17 cellular contexts compared by ENCODE assay signal in the genomic region with DNA sequence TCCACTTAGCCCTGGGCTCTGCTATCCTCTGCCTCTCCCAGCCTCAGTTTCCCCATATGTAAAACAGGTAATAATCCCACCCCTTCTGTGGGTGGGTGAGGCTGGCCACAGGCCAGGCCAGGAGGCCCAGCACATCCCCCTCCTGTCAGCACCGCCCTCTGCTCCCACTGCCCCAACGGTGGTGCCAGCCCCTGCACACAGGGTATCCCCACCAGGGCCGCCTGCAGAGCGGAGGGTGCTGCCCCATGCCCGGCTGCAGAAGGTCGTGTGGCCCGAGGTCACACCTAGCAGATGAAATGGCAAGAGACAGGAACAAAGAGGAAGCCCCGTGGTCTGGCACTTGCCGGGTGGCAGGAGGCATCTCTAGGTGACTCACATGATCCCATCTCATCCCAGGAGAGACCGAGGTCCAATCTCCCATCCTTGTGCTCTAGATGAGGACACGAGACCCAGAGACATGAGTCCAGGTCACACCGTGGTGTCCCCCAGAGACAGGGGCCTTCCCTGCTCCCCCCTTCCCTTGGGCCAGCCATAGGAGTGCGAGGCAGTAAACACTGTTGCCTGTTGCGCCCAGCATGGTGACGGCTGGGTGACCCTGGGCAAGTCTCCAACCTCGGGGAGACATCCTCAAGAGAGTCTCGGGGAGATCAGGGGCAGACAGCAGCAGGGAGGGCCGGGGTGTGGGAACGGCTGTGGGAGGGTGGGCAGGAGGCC. TPM values are rescaled to one million over a fixed set of nuclear protein-coding genes. Genes with fewer than 3 reads are reported as not detected.
A peak's percentile ranks its signal among the peaks of the same experiment; 100 is the strongest.
DNase-seq lines count a peak whose midpoint lies in the region; ATAC-seq, FAIRE-seq and TF ChIP-seq lines count a peak whose summit lies in the region.
"Had no signal": no experiment of that assay in that cellular context is flagged by ENCODE, and none has a peak within 500 bp of the region (broad histone marks: within the 10 kb centered on the region; RNA-seq: fewer than 3 reads in every experiment).

No MANE protein-coding gene starts in this region.

- no peaks in the 10 kb centered on the region for H3K79me2 ChIP-seq in endothelial cell of umbilical vein (ENCODE audit: control insufficient read depth, insufficient read depth, low read length)

- no TSS peak for BruUV-seq in endothelial cell of umbilical vein (replicated peaks; lab: Mats Ljungman, UMichigan)

- H3K4me2 ChIP-seq in endothelial cell of umbilical vein (ENCODE audit: insufficient read depth, low read length) = no peak overlapping the region

- intact Hi-C loops in endothelial cell of umbilical vein (cut with micrococcal nuclease) = loop anchor here (1.0 kb wide), 2 partner anchors 173 to 191 kb away; partner anchors contain the start of gene GTSE1

- H3K9ac ChIP-seq in endothelial cell of umbilical vein (replicated peaks; ENCODE audit: extremely low read depth, insufficient read depth, low read length) = no peak overlapping the region

- no peaks in the 10 kb centered on the region for H3K4me1 ChIP-seq in endothelial cell of umbilical vein (ENCODE audit: control insufficient read depth, extremely low read depth, insufficient read depth, low read length)

- CTCF ChIA-PET in endothelial cell of umbilical vein (lab: Charles Lee) = interaction anchor here (0.6 to 4.3 kb wide), 14 partner anchors 25 to 419 kb away, joined by 3 to 111 read pairs (median 8); partner anchors contain the start of genes CDPF1, GTSE1, PKDREJ and TRMU

- ATAC-seq in stimulated activated naive CD8-positive, alpha-beta T cell treated with anti-CD3 and anti-CD28 coated beads, Interleukin-15, amount 100 ng/mL, for 72 hours = peak; percentile 17
- no peak for ATAC-seq in stimulated activated naive CD8-positive, alpha-beta T cell treated with anti-CD3 and anti-CD28 coated beads, Interleukin-15, Interleukin-2, amounts not matched to agents 100 U/mL and 50 U/mL, for 24 hours
- ATAC-seq in GM19035 (IDR thresholded peaks at IDR 0.05; ENCODE audit: unreplicated experiment) = no peak
- no peak for ATAC-seq in GM19324 (IDR thresholded peaks at IDR 0.05; ENCODE audit: low FRiP score, unreplicated experiment)

- H3K27ac ChIP-seq in endothelial cell of umbilical vein (ENCODE audit: insufficient read depth, low read depth, low read length) = no peak overlapping the region
- H3K27ac ChIP-seq: Peyer's patch, SK-N-MC had no signal

- H3K9me3 Mint-ChIP-seq in stimulated activated naive CD8-positive, alpha-beta T cell treated with anti-CD3 and anti-CD28 coated beads, Interleukin-15, amount 100 ng/mL, for 72 hours = no peaks in the 10 kb centered on the region
- H3K9me3 Mint-ChIP-seq: activated T-cell treated with anti-CD3 and anti-CD28 coated beads, Interleukin-2, amount 50 U/mL, for 24 hours; CD8-positive, alpha-beta T cell; effector memory CD8-positive, alpha-beta T cell; WTC11 had no signal

- no peak for FAIRE-seq in endothelial cell of umbilical vein (lab: Jason Lieb, UNC)

- TF ChIP-seq POLR2A in NB4 (IDR thresholded peaks at IDR 0.05; ENCODE audit: extremely low read depth, insufficient read length) (no peak), endothelial cell of umbilical vein (IDR thresholded peaks at IDR 0.05; ENCODE audit: low read depth, low read length) (no peak)

- dilution Hi-C loops in endothelial cell of umbilical vein (cut with MboI; ENCODE audit: extremely low pct_ligation_motif_present, low sequenced_read_pairs) = no loop called here

- H3K4me3 ChIP-seq in NB4 (ENCODE audit: low read depth, low read length) (no peak overlapping the region), endothelial cell of umbilical vein (replicated peaks in 1 of 3; ENCODE audit: insufficient read depth in 1 of 3, low read depth in 1 of 3, low read length in 3 of 3) (no peak overlapping the region)
- H3K4me3 ChIP-seq: GM12878, Peyer's patch, SK-N-MC, testis had no signal

- H3K27me3 Mint-ChIP-seq in stimulated activated naive CD8-positive, alpha-beta T cell treated with anti-CD3 and anti-CD28 coated beads, Interleukin-15, amount 100 ng/mL, for 72 hours = no peaks in the 10 kb centered on the region
- H3K27me3 Mint-ChIP-seq: activated T-cell treated with anti-CD3 and anti-CD28 coated beads, Interleukin-2, amount 50 U/mL, for 24 hours; effector memory CD8-positive, alpha-beta T cell had no signal

- H2AFZ ChIP-seq in endothelial cell of umbilical vein (ENCODE audit: low read depth, low read length) = peak overlapping the region; percentile 59

- peaks cover 9% of the 10 kb centered on the region for H3K4me1 Mint-ChIP-seq in stimulated activated naive CD8-positive, alpha-beta T cell treated with anti-CD3 and anti-CD28 coated beads, Interleukin-15, amount 100 ng/mL, for 72 hours
- H3K4me1 Mint-ChIP-seq: WTC11 had no signal

- TF ChIP-seq CTCF in NB4 (IDR thresholded peaks at IDR 0.05; ENCODE audit: low read depth, low read length) (no peak), endothelial cell of umbilical vein (IDR thresholded peaks at IDR 0.05; ENCODE audit: extremely low read depth in 1 of 2, insufficient read depth in 1 of 2, low read depth in 1 of 2, low read length in 2 of 2) (no peak)

- H3K4me3 Mint-ChIP-seq in stimulated activated naive CD8-positive, alpha-beta T cell treated with anti-CD3 and anti-CD28 coated beads, Interleukin-15, amount 100 ng/mL, for 72 hours = no peak overlapping the region
- H3K4me3 Mint-ChIP-seq: activated T-cell treated with anti-CD3 and anti-CD28 coated beads, Interleukin-2, amount 50 U/mL, for 24 hours; CD8-positive, alpha-beta T cell; effector memory CD8-positive, alpha-beta T cell; WTC11 had no signal

- DNase-seq in stimulated activated naive CD8-positive, alpha-beta T cell treated with anti-CD3 and anti-CD28 coated beads, Interleukin-15, amount 100 ng/mL, for 72 hours = no peak
- DNase-seq in stimulated activated naive CD8-positive, alpha-beta T cell treated with anti-CD3 and anti-CD28 coated beads, Interleukin-15, Interleukin-2, amounts not matched to agents 100 U/mL and 50 U/mL, for 24 hours = no peak
- DNase-seq in NB4 (ENCODE audit: low read depth) (peak; percentile 33), endothelial cell of umbilical vein (ENCODE audit: low read depth, low spot score) (no peak), ecto neural progenitor cell (ENCODE audit: low spot score) (no peak)
- no peak for DNase-seq in activated effector memory CD4-positive, alpha-beta T cell treated with Interleukin-2 at 50 U/mL for 16 hours
- DNase-seq: NCI-H1694 had no signal

- H3K27ac Mint-ChIP-seq in stimulated activated naive CD8-positive, alpha-beta T cell treated with anti-CD3 and anti-CD28 coated beads, Interleukin-15, amount 100 ng/mL, for 72 hours = no peak overlapping the region
- H3K27ac Mint-ChIP-seq: activated T-cell treated with anti-CD3 and anti-CD28 coated beads, Interleukin-2, amount 50 U/mL, for 24 hours; CD8-positive, alpha-beta T cell; effector memory CD8-positive, alpha-beta T cell; WTC11 had no signal

- H3K36me3 ChIP-seq in endothelial cell of umbilical vein (ENCODE audit: control insufficient read depth in 2 of 2, extremely low read depth in 1 of 2, insufficient read depth in 2 of 2, low read length in 2 of 2) = no peaks in the 10 kb centered on the region
- H3K36me3 ChIP-seq: Peyer's patch had no signal

- POLR2A ChIA-PET in endothelial cell of umbilical vein (lab: Charles Lee) = no interaction called here

- no peaks in the 10 kb centered on the region for H3K9me1 ChIP-seq in endothelial cell of umbilical vein (replicated peaks; ENCODE audit: control insufficient read depth, extremely low read depth, insufficient read depth, low read length)

- H4K20me1 ChIP-seq in endothelial cell of umbilical vein (replicated peaks; ENCODE audit: control insufficient read depth, extremely low read depth, insufficient read depth, low read length) = no peaks in the 10 kb centered on the region

- H3K27me3 ChIP-seq in endothelial cell of umbilical vein (ENCODE audit: control insufficient read depth in 2 of 2, insufficient read depth in 2 of 2, low read length in 2 of 2) = no peaks in the 10 kb centered on the region
- H3K27me3 ChIP-seq: Peyer's patch, testis had no signal

- no peaks in the 10 kb centered on the region for H3K9me3 ChIP-seq in endothelial cell of umbilical vein (replicated peaks; ENCODE audit: control insufficient read depth, insufficient read depth, low read length)
- H3K9me3 ChIP-seq: Peyer's patch, testis had no signal

TF ChIP-seq in endothelial cell of umbilical vein, 7 proteins besides CTCF, POLR2A, EP300 and RAD21:
- no peak for TF ChIP-seq MAX (IDR thresholded peaks at IDR 0.05; ENCODE audit: insufficient read depth, insufficient read length)
- TF ChIP-seq JUN (IDR thresholded peaks at IDR 0.05; ENCODE audit: borderline replicate concordance, insufficient read depth, insufficient read length, low read depth) = no peak
- no peak for TF ChIP-seq POLR2AphosphoS5 (IDR thresholded peaks at IDR 0.05; ENCODE audit: insufficient read depth, low read depth, low read length)
- no peak for TF ChIP-seq MYC (IDR thresholded peaks at IDR 0.05; ENCODE audit: low read depth, low read length)
- no peak for TF ChIP-seq GATA2 (IDR thresholded peaks at IDR 0.05; ENCODE audit: insufficient read depth, insufficient read length, low read depth, low read length)
- TF ChIP-seq EZH2 (IDR thresholded peaks at IDR 0.05; ENCODE audit: borderline replicate concordance, low read depth, low read length, severe bottlenecking) = no peak
- no peak for TF ChIP-seq FOS (IDR thresholded peaks at IDR 0.05; ENCODE audit: borderline replicate concordance, insufficient read depth, low read length)

RNA-seq across cellular contexts. Expression of gene PPARA, which starts 27.2 kb away (rescaled TPM):
- total RNA-seq in endothelial cell of umbilical vein = 6.6 and 10.7 TPM in 2 replicates
- polyA plus RNA-seq in endothelial cell of umbilical vein = 2.9 and 3.1 TPM in 2 replicates
- polyA plus RNA-seq in endothelial cell of umbilical vein (2011; cell fraction: cytosol; rRNA removed) = 2.5 and 3.6 TPM in 2 replicates
- polyA plus RNA-seq in endothelial cell of umbilical vein (2011; cell fraction: nucleus; rRNA removed) = 4.3 and 5.5 TPM in 2 replicates
- 3.5 and 4.7 TPM in 2 replicates for polyA plus RNA-seq in endothelial cell of umbilical vein (2012)
- polyA minus RNA-seq in endothelial cell of umbilical vein = 8.8 and 10.2 TPM in 2 replicates
- polyA minus RNA-seq in endothelial cell of umbilical vein (2011; cell fraction: cytosol; rRNA and poly(A)+ RNA removed) = 4.8 TPM
- 5.0 and 5.8 TPM in 2 replicates for polyA minus RNA-seq in endothelial cell of umbilical vein (2011; cell fraction: nucleus; rRNA and poly(A)+ RNA removed)
